In the genomic region with DNA sequence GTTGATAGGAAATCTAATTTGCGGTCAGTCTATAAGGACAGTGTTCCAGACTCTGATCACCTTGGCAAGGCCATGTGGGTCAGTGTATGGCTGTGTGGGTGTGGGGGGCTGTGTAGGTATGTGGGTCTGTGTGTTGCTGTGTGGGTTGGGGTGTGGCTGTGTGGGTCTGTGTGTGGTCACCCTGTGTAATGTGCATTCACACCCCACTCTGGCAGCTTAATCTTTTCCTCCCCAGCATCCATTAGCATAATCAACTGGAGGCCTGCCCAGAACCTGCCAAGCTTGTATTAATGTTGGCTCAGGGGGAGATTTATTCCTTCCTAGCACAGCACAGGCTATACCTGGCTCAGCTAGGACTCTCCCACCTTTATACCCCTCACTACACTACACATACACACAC, we compare ENCODE assay signal across 18 cellular contexts.
"Had no signal": no experiment of that assay in that cellular context is flagged by ENCODE, and none has a peak within 500 bp of the region (broad histone marks: within the 10 kb centered on the region; RNA-seq: fewer than 3 reads in every experiment).

No MANE protein-coding gene starts in this region.

- H3K4me3 Mint-ChIP-seq: activated CD8-positive, alpha-beta T cell treated with anti-CD3 and anti-CD28 coated beads for 36 hours; activated naive CD8-positive, alpha-beta T cell treated with anti-CD3 and anti-CD28 coated beads for 36 hours; activated T-helper 17 cell treated with anti-CD3 and anti-CD28 coated beads, Interleukin-2, amount 50 U/mL, for 72 hours; effector memory CD8-positive, alpha-beta T cell; nephron progenitor cell had no signal

- H3K4me1 Mint-ChIP-seq: activated naive CD8-positive, alpha-beta T cell treated with anti-CD3 and anti-CD28 coated beads for 36 hours; activated T-helper 17 cell treated with anti-CD3 and anti-CD28 coated beads, Interleukin-2, amount 50 U/mL, for 72 hours; nephron progenitor cell had no signal

- H3K27me3 Mint-ChIP-seq: activated naive CD8-positive, alpha-beta T cell treated with anti-CD3 and anti-CD28 coated beads for 36 hours; activated T-helper 17 cell treated with anti-CD3 and anti-CD28 coated beads, Interleukin-2, amount 50 U/mL, for 72 hours; progenitor cell of endocrine pancreas had no signal

- DNase-seq: activated CD4-positive, alpha-beta T cell treated with anti-CD3 and anti-CD28 coated beads for 48 hours; activated CD4-positive, CD25-positive, alpha-beta regulatory T cell; activated CD8-positive, alpha-beta T cell treated with anti-CD3 and anti-CD28 coated beads for 36 hours; activated naive CD4-positive, alpha-beta T cell; activated naive CD8-positive, alpha-beta T cell treated with anti-CD3 and anti-CD28 coated beads for 36 hours; activated T-cell treated with anti-CD3 and anti-CD28 coated beads, Interleukin-2, amount 50 U/mL, for 1 hour; amniotic stem cell; caudate nucleus; effector memory CD8-positive, alpha-beta T cell; midbrain; nephron progenitor cell; nucleus accumbens; stimulated activated CD4-positive, alpha-beta T cell treated with anti-CD3 and anti-CD28 coated beads, Interleukin-2, amount 100 ng/mL, for 48 hours; stomach; T-helper 1 cell; T-helper 9 cell had no signal

- H3K27ac Mint-ChIP-seq: activated CD8-positive, alpha-beta T cell treated with anti-CD3 and anti-CD28 coated beads for 36 hours; activated naive CD8-positive, alpha-beta T cell treated with anti-CD3 and anti-CD28 coated beads for 36 hours; activated T-helper 17 cell treated with anti-CD3 and anti-CD28 coated beads, Interleukin-2, amount 50 U/mL, for 72 hours; effector memory CD8-positive, alpha-beta T cell; nephron progenitor cell; progenitor cell of endocrine pancreas had no signal

- ATAC-seq: activated CD8-positive, alpha-beta T cell treated with anti-CD3 and anti-CD28 coated beads for 36 hours; activated T-helper 17 cell treated with anti-CD3 and anti-CD28 coated beads, Interleukin-2, amount 50 U/mL, for 72 hours; effector memory CD8-positive, alpha-beta T cell had no signal

- H3K9me3 Mint-ChIP-seq: activated T-helper 17 cell treated with anti-CD3 and anti-CD28 coated beads, Interleukin-2, amount 50 U/mL, for 72 hours had no signal

- H3K36me3 Mint-ChIP-seq: activated naive CD8-positive, alpha-beta T cell treated with anti-CD3 and anti-CD28 coated beads for 36 hours had no signal
